In genomic region chr14:54922598-54922997, GRCh38 we compare ENCODE assay signal across 14 cellular contexts.
"Had no signal": no experiment of that assay in that cellular context is flagged by ENCODE, and none has a peak within 500 bp of the region (broad histone marks: within the 10 kb centered on the region; RNA-seq: fewer than 3 reads in every experiment).

No MANE protein-coding gene starts in this region.

- H3K4me1 ChIP-seq: left ventricle myocardium inferior, right atrium auricular region, transverse colon had no signal

- H3K9me3 ChIP-seq: left ventricle myocardium inferior, right atrium auricular region, transverse colon had no signal

- H3K27ac ChIP-seq: cardiac muscle cell, left ventricle myocardium inferior, right atrium auricular region, skin epidermis, transverse colon had no signal

- H3K4me3 ChIP-seq: cardiac muscle cell, left ventricle myocardium inferior, right atrium auricular region, skin epidermis, transverse colon had no signal

- FAIRE-seq: TTC549 had no signal

- DNase-seq: activated CD4-positive, alpha-beta T cell treated with anti-CD3 and anti-CD28 coated beads for 36 hours; activated CD4-positive, alpha-beta T cell treated with anti-CD3 and anti-CD28 coated beads, Interleukin-2, amount 50 U/mL, for 48 hours; activated gamma-delta T cell; amniotic stem cell; effector memory CD8-positive, alpha-beta T cell; foreskin melanocyte; head of caudate nucleus; kidney glomerular epithelial cell; left ventricle myocardium inferior; transverse colon had no signal

- H3K27me3 ChIP-seq: cardiac muscle cell, right atrium auricular region, transverse colon had no signal

- ATAC-seq: activated CD4-positive, alpha-beta T cell treated with anti-CD3 and anti-CD28 coated beads for 36 hours; effector memory CD8-positive, alpha-beta T cell had no signal

- H3K36me3 ChIP-seq: cardiac muscle cell, left ventricle myocardium inferior, right atrium auricular region, transverse colon had no signal
